In genomic region chr10:50972591-50972990, GRCh38 we compare ENCODE assay signal across 1 cellular context.
TF ChIP-seq lines count a peak whose summit lies in the region.

No MANE protein-coding gene starts in this region.

TF ChIP-seq in HepG2, 621 proteins besides CTCF, POLR2A, EP300 and RAD21 (continued from another document):
- TF ChIP-seq SOX5 (CRISPR knock-in tag; IDR thresholded peaks at IDR 0.05; ENCODE audit: borderline replicate concordance) (peak; percentile 29; the same call in 1 of the 2 replicates), ZBTB3 (CRISPR knock-in tag; IDR thresholded peaks at IDR 0.05; ENCODE audit: borderline replicate concordance, low read depth) (no peak)
